Comparison of ENCODE assay signal across 15 cellular contexts in genomic region chr6:29791162-29791561, GRCh38. TPM values are rescaled to one million over a fixed set of nuclear protein-coding genes. Genes with fewer than 3 reads are reported as not detected.
DNase-seq lines count a peak whose midpoint lies in the region; ATAC-seq and TF ChIP-seq lines count a peak whose summit lies in the region.
"Had no signal": no experiment of that assay in that cellular context is flagged by ENCODE, and none has a peak within 500 bp of the region (broad histone marks: within the 10 kb centered on the region; RNA-seq: fewer than 3 reads in every experiment).

No MANE protein-coding gene starts in this region.

- H3K27me3 Mint-ChIP-seq in activated naive CD4-positive, alpha-beta T cell treated with anti-CD3 and anti-CD28 coated beads, Interleukin-2, amount 10 ng/mL, durations not matched to agents 7 days and 5 days = peaks cover 62% of the 10 kb centered on the region
- H3K27me3 Mint-ChIP-seq in activated T-helper 2 cell treated with anti-CD3 and anti-CD28 coated beads, Interferon-gamma antibody, Interleukin-2, Interleukin-4, amounts not matched to agents 10 μg/mL and 5 μg/mL and 100 μg/mL, durations not matched to agents 14 hours and 24 hours and 36 hours (ENCODE audit: low read depth) = peaks cover 56% of the 10 kb centered on the region
- H3K27me3 Mint-ChIP-seq in glutamatergic neuron (ENCODE audit: unreplicated experiment) = peaks cover 5% of the 10 kb centered on the region
- H3K27me3 Mint-ChIP-seq in stimulated activated memory B cell treated with anti-CD40 and anti-IgM and Interleukin-4, amounts not matched to agents 10 μg/mL and 1 μg/mL and 100 μg/mL, for 72 hours = peaks cover 28% of the 10 kb centered on the region

- DNase-seq in activated naive CD4-positive, alpha-beta T cell treated with anti-CD3 and anti-CD28 coated beads, Interleukin-2, amount 10 ng/mL, durations not matched to agents 7 days and 5 days = no peak
- DNase-seq in activated naive CD4-positive, alpha-beta T cell treated with anti-CD3 and anti-CD28 coated beads, Interleukin-2, amount 50 U/mL, for 16 hours = no peak
- DNase-seq in activated T-helper 2 cell treated with anti-CD3 and anti-CD28 coated beads, Interferon-gamma antibody, Interleukin-2, Interleukin-4, amounts not matched to agents 10 μg/mL and 5 μg/mL and 100 μg/mL, durations not matched to agents 14 hours and 24 hours and 36 hours (ENCODE audit: low spot score) = no peak
- no peak for DNase-seq in glutamatergic neuron
- DNase-seq in NAMALWA (ENCODE audit: low spot score) = no peak
- DNase-seq in activated effector memory CD4-positive, alpha-beta T cell treated with anti-CD3 and anti-CD28 coated beads, Interleukin-2, amount 50 U/mL, for 16 hours = no peak
- DNase-seq: activated CD4-positive, alpha-beta T cell treated with anti-CD3 and anti-CD28 coated beads for 1 hour; aorta; NCI-H1105 treated with DMSO at 0.1 percent for 48 hours; NCI-H524 treated with DMSO at 0.1 percent for 48 hours; uterus had no signal

- CTCF ChIA-PET in activated naive CD4-positive, alpha-beta T cell treated with anti-CD3 and anti-CD28 coated beads, Interleukin-2, amount 10 ng/mL, durations not matched to agents 7 days and 5 days (lab: Charles Lee) = interaction anchor here (2.1 kb wide), 1 partner anchor 54 kb away, joined by 7 read pairs; no protein-coding TSS in a partner anchor

- peaks cover 3% of the 10 kb centered on the region for H3K36me3 Mint-ChIP-seq in activated naive CD4-positive, alpha-beta T cell treated with anti-CD3 and anti-CD28 coated beads, Interleukin-2, amount 10 ng/mL, durations not matched to agents 7 days and 5 days
- no peaks in the 10 kb centered on the region for H3K36me3 Mint-ChIP-seq in activated T-helper 2 cell treated with anti-CD3 and anti-CD28 coated beads, Interferon-gamma antibody, Interleukin-2, Interleukin-4, amounts not matched to agents 10 μg/mL and 5 μg/mL and 100 μg/mL, durations not matched to agents 14 hours and 24 hours and 36 hours (ENCODE audit: low read depth)
- H3K36me3 Mint-ChIP-seq in glutamatergic neuron (ENCODE audit: unreplicated experiment) = peaks cover 6% of the 10 kb centered on the region
- no peaks in the 10 kb centered on the region for H3K36me3 Mint-ChIP-seq in stimulated activated memory B cell treated with anti-CD40 and anti-IgM and Interleukin-4, amounts not matched to agents 10 μg/mL and 1 μg/mL and 100 μg/mL, for 72 hours

- no peak for TF ChIP-seq CTCF in glutamatergic neuron (IDR thresholded peaks at IDR 0.05; ENCODE audit: partially characterized antibody, unreplicated experiment)

- intact Hi-C loops in activated T-helper 2 cell treated with anti-CD3 and anti-CD28 coated beads, Interferon-gamma antibody, Interleukin-2, Interleukin-4, amounts not matched to agents 10 μg/mL and 5 μg/mL and 100 μg/mL, durations not matched to agents 14 hours and 24 hours and 36 hours (cut with micrococcal nuclease) = no loop called here

- ATAC-seq in stimulated activated memory B cell treated with anti-CD40 and anti-IgM and Interleukin-4, amounts not matched to agents 10 μg/mL and 1 μg/mL and 100 μg/mL, for 72 hours = no peak
- ATAC-seq in HG02759 (IDR thresholded peaks at IDR 0.05; ENCODE audit: unreplicated experiment) = no peak

- H3K4me3 Mint-ChIP-seq in activated naive CD4-positive, alpha-beta T cell treated with anti-CD3 and anti-CD28 coated beads, Interleukin-2, amount 10 ng/mL, durations not matched to agents 7 days and 5 days = peak overlapping the region; percentile 84
- peak overlapping the region; percentile 40 for H3K4me3 Mint-ChIP-seq in activated T-helper 2 cell treated with anti-CD3 and anti-CD28 coated beads, Interferon-gamma antibody, Interleukin-2, Interleukin-4, amounts not matched to agents 10 μg/mL and 5 μg/mL and 100 μg/mL, durations not matched to agents 14 hours and 24 hours and 36 hours (ENCODE audit: low read depth)
- H3K4me3 Mint-ChIP-seq in glutamatergic neuron (ENCODE audit: unreplicated experiment) = peak overlapping the region; percentile 51
- peak overlapping the region; percentile 91 for H3K4me3 Mint-ChIP-seq in stimulated activated memory B cell treated with anti-CD40 and anti-IgM and Interleukin-4, amounts not matched to agents 10 μg/mL and 1 μg/mL and 100 μg/mL, for 72 hours

- H3K9me3 Mint-ChIP-seq in activated naive CD4-positive, alpha-beta T cell treated with anti-CD3 and anti-CD28 coated beads, Interleukin-2, amount 10 ng/mL, durations not matched to agents 7 days and 5 days = peaks cover 10% of the 10 kb centered on the region
- H3K9me3 Mint-ChIP-seq in activated T-helper 2 cell treated with anti-CD3 and anti-CD28 coated beads, Interferon-gamma antibody, Interleukin-2, Interleukin-4, amounts not matched to agents 10 μg/mL and 5 μg/mL and 100 μg/mL, durations not matched to agents 14 hours and 24 hours and 36 hours = peaks cover 12% of the 10 kb centered on the region
- peaks cover 3% of the 10 kb centered on the region for H3K9me3 Mint-ChIP-seq in glutamatergic neuron (ENCODE audit: unreplicated experiment)
- H3K9me3 Mint-ChIP-seq in stimulated activated memory B cell treated with anti-CD40 and anti-IgM and Interleukin-4, amounts not matched to agents 10 μg/mL and 1 μg/mL and 100 μg/mL, for 72 hours = peaks cover 9% of the 10 kb centered on the region

- peaks cover 15% of the 10 kb centered on the region for H3K4me1 Mint-ChIP-seq in activated naive CD4-positive, alpha-beta T cell treated with anti-CD3 and anti-CD28 coated beads, Interleukin-2, amount 10 ng/mL, durations not matched to agents 7 days and 5 days
- peaks cover 10% of the 10 kb centered on the region for H3K4me1 Mint-ChIP-seq in activated T-helper 2 cell treated with anti-CD3 and anti-CD28 coated beads, Interferon-gamma antibody, Interleukin-2, Interleukin-4, amounts not matched to agents 10 μg/mL and 5 μg/mL and 100 μg/mL, durations not matched to agents 14 hours and 24 hours and 36 hours (ENCODE audit: low read depth)
- no peaks in the 10 kb centered on the region for H3K4me1 Mint-ChIP-seq in glutamatergic neuron (ENCODE audit: low read depth, unreplicated experiment)
- peaks cover 22% of the 10 kb centered on the region for H3K4me1 Mint-ChIP-seq in stimulated activated memory B cell treated with anti-CD40 and anti-IgM and Interleukin-4, amounts not matched to agents 10 μg/mL and 1 μg/mL and 100 μg/mL, for 72 hours

- no peak overlapping the region for H3K27ac Mint-ChIP-seq in activated naive CD4-positive, alpha-beta T cell treated with anti-CD3 and anti-CD28 coated beads, Interleukin-2, amount 10 ng/mL, durations not matched to agents 7 days and 5 days
- H3K27ac Mint-ChIP-seq in activated T-helper 2 cell treated with anti-CD3 and anti-CD28 coated beads, Interferon-gamma antibody, Interleukin-2, Interleukin-4, amounts not matched to agents 10 μg/mL and 5 μg/mL and 100 μg/mL, durations not matched to agents 14 hours and 24 hours and 36 hours = no peak overlapping the region
- H3K27ac Mint-ChIP-seq in glutamatergic neuron (ENCODE audit: unreplicated experiment) = no peak overlapping the region
- H3K27ac Mint-ChIP-seq in stimulated activated memory B cell treated with anti-CD40 and anti-IgM and Interleukin-4, amounts not matched to agents 10 μg/mL and 1 μg/mL and 100 μg/mL, for 72 hours = peak overlapping the region; percentile 87

RNA-seq across cellular contexts. Expression of gene HLA-G, which starts 36.5 kb away (rescaled TPM):
- total RNA-seq in activated T-helper 2 cell treated with anti-CD3 and anti-CD28 coated beads, Interferon-gamma antibody, Interleukin-2, Interleukin-4, amounts not matched to agents 10 μg/mL and 5 μg/mL and 100 μg/mL, durations not matched to agents 14 hours and 24 hours and 36 hours = 1.1 and 1.2 TPM in 2 replicates
- total RNA-seq in glutamatergic neuron (ENCODE audit: unreplicated experiment) = not detected
- total RNA-seq: Right ventricle myocardium inferior, skeletal muscle tissue had no signal

Comparison
In these comparisons a context has a peak if more than half of its experiments do, and no peak if none do; other contexts are left out.
1. H3K4me3 Mint-ChIP-seq: peak in every context shown above with its lines; median percentile 91 in stimulated activated memory B cell treated with anti-CD40 and anti-IgM and Interleukin-4, amounts not matched to agents 10 μg/mL and 1 μg/mL and 100 μg/mL, for 72 hours; 84 in activated naive CD4-positive, alpha-beta T cell treated with anti-CD3 and anti-CD28 coated beads, Interleukin-2, amount 10 ng/mL, durations not matched to agents 7 days and 5 days; 51 in glutamatergic neuron; 40 in activated T-helper 2 cell treated with anti-CD3 and anti-CD28 coated beads, Interferon-gamma antibody, Interleukin-2, Interleukin-4, amounts not matched to agents 10 μg/mL and 5 μg/mL and 100 μg/mL, durations not matched to agents 14 hours and 24 hours and 36 hours.